20 cellular contexts compared by ENCODE assay signal in genomic region chr14:72884386-72884785, GRCh38.
"Had no signal": no experiment of that assay in that cellular context is flagged by ENCODE, and none has a peak within 500 bp of the region (broad histone marks: within the 10 kb centered on the region; RNA-seq: fewer than 3 reads in every experiment).

No MANE protein-coding gene starts in this region.

- H3K9ac ChIP-seq: parathyroid adenoma had no signal

- H3K4me1 ChIP-seq: foreskin keratinocyte, parathyroid adenoma, right lobe of liver, thyroid gland, upper lobe of right lung had no signal

- H3K27me3 ChIP-seq: right lobe of liver, thyroid gland, upper lobe of right lung had no signal

- H3K36me3 Mint-ChIP-seq: activated naive CD4-positive, alpha-beta T cell treated with anti-CD3 and anti-CD28 coated beads, Interleukin-2, amount 50 U/mL, for 72 hours; mesothelial cell of epicardium had no signal

- H3K4me2 ChIP-seq: hepatocyte had no signal

- ATAC-seq: foreskin keratinocyte, left lobe of liver, upper lobe of right lung had no signal

- DNase-seq: cortex of kidney; foreskin keratinocyte; right lobe of liver; stimulated activated CD4-positive, alpha-beta T cell treated with anti-CD3 and anti-CD28 coated beads, Interleukin-1b, Interleukin-23, amount 100 ng/mL, for 48 hours; T1000; upper lobe of right lung had no signal

- H2AFZ ChIP-seq: hepatocyte, parathyroid adenoma had no signal

- H3K4me1 Mint-ChIP-seq: activated T-helper 17 cell treated with anti-CD3 and anti-CD28 coated beads, Interleukin-2, amount 50 U/mL, for 72 hours had no signal

- H3K36me3 ChIP-seq: right lobe of liver, thyroid gland, upper lobe of right lung had no signal

- H3K27me3 Mint-ChIP-seq: activated T-helper 17 cell treated with anti-CD3 and anti-CD28 coated beads, Interleukin-2, amount 50 U/mL, for 72 hours; stimulated activated naive CD8-positive, alpha-beta T cell treated with anti-CD3 and anti-CD28 coated beads, Interleukin-15, Interleukin-2, amounts not matched to agents 100 ng/mL and 50 ng/mL, for 24 hours had no signal

- H3K27ac Mint-ChIP-seq: activated T-helper 17 cell treated with anti-CD3 and anti-CD28 coated beads, Interleukin-2, amount 50 U/mL, for 72 hours; mesothelial cell of epicardium; stimulated activated naive CD8-positive, alpha-beta T cell treated with anti-CD3 and anti-CD28 coated beads, Interleukin-15, Interleukin-2, amounts not matched to agents 100 ng/mL and 50 ng/mL, for 24 hours; WTC11 had no signal

- H3K9me3 Mint-ChIP-seq: activated naive CD4-positive, alpha-beta T cell treated with anti-CD3 and anti-CD28 coated beads, Interleukin-2, amount 50 U/mL, for 72 hours; activated T-helper 17 cell treated with anti-CD3 and anti-CD28 coated beads, Interleukin-2, amount 50 U/mL, for 72 hours; immature natural killer cell; stimulated activated naive CD8-positive, alpha-beta T cell treated with anti-CD3 and anti-CD28 coated beads, Interleukin-15, Interleukin-2, amounts not matched to agents 100 ng/mL and 50 ng/mL, for 24 hours; T-helper 1 cell treated with Interleukin-12 subunit alpha and Interleukin-12 subunit beta and Interleukin-4 antibody, amounts not matched to agents 30 μg/mL and 1 μg/mL, for 36 hours had no signal

- H3K9me3 ChIP-seq: right lobe of liver, thyroid gland, upper lobe of right lung had no signal

- H3K4me3 Mint-ChIP-seq: activated T-helper 17 cell treated with anti-CD3 and anti-CD28 coated beads, Interleukin-2, amount 50 U/mL, for 72 hours; mesothelial cell of epicardium; nephron; stimulated activated naive CD8-positive, alpha-beta T cell treated with anti-CD3 and anti-CD28 coated beads, Interleukin-15, Interleukin-2, amounts not matched to agents 100 ng/mL and 50 ng/mL, for 24 hours; WTC11 had no signal

- H3K79me2 ChIP-seq: hepatocyte, parathyroid adenoma had no signal

- H3K27ac ChIP-seq: foreskin keratinocyte, hepatocyte, parathyroid adenoma, right lobe of liver, skin epidermis, thyroid gland, upper lobe of right lung had no signal

- H3K4me3 ChIP-seq: hepatocyte, lung, right lobe of liver, skin epidermis, thyroid gland, upper lobe of right lung had no signal
